In the genomic region with DNA sequence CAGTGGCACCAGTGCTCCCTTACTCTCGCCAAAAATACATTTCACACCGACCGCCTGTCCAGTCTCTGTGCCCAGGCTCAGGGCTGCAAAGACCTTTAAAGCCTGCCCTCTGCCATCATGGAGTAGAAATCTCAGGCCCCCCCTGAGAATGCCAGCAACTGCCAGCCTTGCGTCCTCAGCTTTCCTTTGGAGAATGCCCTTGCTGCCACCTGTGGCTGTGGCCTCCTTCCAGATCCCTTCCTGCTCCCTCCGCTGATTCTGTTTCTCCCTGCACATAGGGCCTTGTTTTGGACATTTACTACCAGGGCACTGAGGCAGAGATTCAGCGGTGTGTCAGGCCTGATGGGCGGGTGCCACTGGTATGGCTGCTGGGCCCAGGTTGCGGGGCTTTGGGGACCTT, we compare ENCODE assay signal across 15 cellular contexts. TPM values are rescaled to one million over a fixed set of nuclear protein-coding genes. Genes with fewer than 3 reads are reported as not detected.
DNase-seq lines count a peak whose midpoint lies in the region; ATAC-seq and TF ChIP-seq lines count a peak whose summit lies in the region.
"Had no signal": no experiment of that assay in that cellular context is flagged by ENCODE, and none has a peak within 500 bp of the region (broad histone marks: within the 10 kb centered on the region; RNA-seq: fewer than 3 reads in every experiment).

No MANE protein-coding gene starts in this region.

- H3K9me3 Mint-ChIP-seq in Caco-2 (ENCODE audit: unreplicated experiment) (no peaks in the 10 kb centered on the region), H9 (no peaks in the 10 kb centered on the region)
- H3K9me3 Mint-ChIP-seq: CD8-positive, alpha-beta T cell had no signal

- no peaks in the 10 kb centered on the region for H3K79me1 ChIP-seq in H9 (ENCODE audit: insufficient read depth, low read depth, low read length, poor library complexity, severe bottlenecking)

- H3K56ac ChIP-seq in H9 (ENCODE audit: insufficient read length, low read depth, low read length), result no peak overlapping the region

- H3K4me1 ChIP-seq in Caco-2 (peaks cover 8% of the 10 kb centered on the region; the same call in 1 of the 2 replicates), H9 (ENCODE audit: insufficient read depth, low read length) (no peaks in the 10 kb centered on the region), psoas muscle (peaks cover 13% of the 10 kb centered on the region), adrenal gland (replicated peaks in 1 of 2) (peaks cover 0 to 6% of the 10 kb centered on the region in 2 donors)

- no peak for TF ChIP-seq POLR2A in adrenal gland (IDR thresholded peaks at IDR 0.05)

- no peak overlapping the region for H2BK120ac ChIP-seq in H9 (ENCODE audit: low read depth, low read length, poor library complexity, severe bottlenecking)

- no peaks in the 10 kb centered on the region for H3K9me3 ChIP-seq in Caco-2
- H3K9me3 ChIP-seq in H9 (ENCODE audit: control insufficient read depth, low read depth, low read length), result no peaks in the 10 kb centered on the region
- no peaks in the 10 kb centered on the region for H3K9me3 ChIP-seq in psoas muscle
- H3K9me3 ChIP-seq in adrenal gland (replicated peaks in 1 of 3), result no peaks in the 10 kb centered on the region
- H3K9me3 ChIP-seq: BLaER1 treated with 17β-estradiol and CSF1 and Interleukin-3, amounts not matched to agents 10 nM and 100 nM had no signal

- TF ChIP-seq CTCF in Caco-2 (IDR thresholded peaks at IDR 0.05; ENCODE audit: insufficient read depth in 1 of 2, low read depth in 1 of 2, low read length in 1 of 2, severe bottlenecking in 1 of 2, unreplicated experiment in 1 of 2) (no peak), H9 (conservative IDR thresholded peaks at IDR 0.05) (no peak), psoas muscle (IDR thresholded peaks at IDR 0.05) (no peak), adrenal gland (IDR thresholded peaks at IDR 0.05) (no peak)

- no peak overlapping the region; the same call in 1 of the 2 replicates for H3K14ac ChIP-seq in H9 (ENCODE audit: insufficient read depth, low read length)

- no peak overlapping the region for H3K4me3 Mint-ChIP-seq in Caco-2 (ENCODE audit: unreplicated experiment)
- H3K4me3 Mint-ChIP-seq in H9, result no peak overlapping the region
- H3K4me3 Mint-ChIP-seq: B cell; CD8-positive, alpha-beta T cell had no signal

- peaks cover 3% of the 10 kb centered on the region for H4K20me1 ChIP-seq in H9 (ENCODE audit: control insufficient read depth, insufficient read depth, insufficient read length)

- no peak overlapping the region for H2AK5ac ChIP-seq in H9 (ENCODE audit: insufficient read length, low read length)

- POLR2A ChIA-PET in Caco-2 (lab: Charles Lee), result no interaction called here

- no peaks in the 10 kb centered on the region for H3K23me2 ChIP-seq in H9 (ENCODE audit: insufficient read length, low read depth, low read length, poor library complexity, severe bottlenecking)

- 0 out of 2 replicates have a peak, but pooled peaks cover 3% of the 10 kb centered on the region for H3K36me3 ChIP-seq in Caco-2 (ENCODE audit: control insufficient read depth, insufficient read depth, low read length)
- H3K36me3 ChIP-seq in psoas muscle (ENCODE audit: insufficient read depth in 1 of 2, low read depth in 1 of 2), result peaks cover 0 to 40% of the 10 kb centered on the region in 2 donors
- H3K36me3 ChIP-seq in adrenal gland (replicated peaks in 1 of 2), result peaks cover 0 to 19% of the 10 kb centered on the region in 2 donors

- intact Hi-C loops in Caco-2 (cut with micrococcal nuclease; ENCODE audit: unreplicated experiment), result no loop called here
- intact Hi-C loops in psoas muscle (cut with DNase I), result loop anchor here in 1 of 2 donors (5.0 kb wide), 1 partner anchor 35 kb away; no protein-coding TSS in a partner anchor
- intact Hi-C loops in adrenal gland (cut with DNase I), result no loop called here

- H3K4ac ChIP-seq in H9 (ENCODE audit: low read depth, low read length), result no peak overlapping the region

- H3K27ac Mint-ChIP-seq in Caco-2 (ENCODE audit: unreplicated experiment) (peak overlapping the region; percentile 6), H9 (peak overlapping the region in 2 of 3 experiments; percentile 12 to 30; a peak in 1 of 7 replicates)
- H3K27ac Mint-ChIP-seq: B cell; CD8-positive, alpha-beta T cell had no signal

- H3K4me3 ChIP-seq in Caco-2 (ENCODE audit: low read depth, low read length), result no peak overlapping the region
- no peak overlapping the region for H3K4me3 ChIP-seq in psoas muscle
- no peak overlapping the region for H3K4me3 ChIP-seq in adrenal gland
- H3K4me3 ChIP-seq: BLaER1 treated with 17β-estradiol and CSF1 and Interleukin-3, amounts not matched to agents 10 nM and 100 nM; GM12878; GM23248 had no signal

- no peak overlapping the region for H2BK12ac ChIP-seq in H9 (ENCODE audit: insufficient read length, low read depth, low read length)

- no peak overlapping the region for H3K9ac ChIP-seq in H9 (ENCODE audit: extremely low read depth, insufficient read length, low read length)
- H3K9ac ChIP-seq: BLaER1 treated with 17β-estradiol and CSF1 and Interleukin-3, amounts not matched to agents 10 nM and 100 nM; GM23248 had no signal

- no peak overlapping the region for H2BK15ac ChIP-seq in H9 (ENCODE audit: low read depth, low read length)

- peaks cover 5% of the 10 kb centered on the region for H3K36me3 Mint-ChIP-seq in Caco-2 (ENCODE audit: insufficient read depth, unreplicated experiment)
- H3K36me3 Mint-ChIP-seq in H9 (ENCODE audit: insufficient read depth in 1 of 3, low read depth in 3 of 3), result no peaks in the 10 kb centered on the region

- no peak overlapping the region for H4K5ac ChIP-seq in H9 (ENCODE audit: insufficient read length, low read depth, low read length)

- ATAC-seq in psoas muscle (peak; percentile 37 to 70 (median 56)), HG03095 (IDR thresholded peaks at IDR 0.05; ENCODE audit: unreplicated experiment) (no peak)
- ATAC-seq: CD8-positive, alpha-beta T cell; GM12878 had no signal

- H3K23ac ChIP-seq in H9 (ENCODE audit: insufficient read length, low read depth, low read length), result no peak overlapping the region

- CTCF ChIA-PET in Caco-2 (lab: Charles Lee), result interaction anchor here (1.1 to 1.8 kb wide), 4 partner anchors 14 to 136 kb away, joined by 3 to 6 read pairs (median 4); no protein-coding TSS in a partner anchor

- WGBS in H9 (ENCODE audit: extremely low coverage, insufficient read length, low lambda C conversion rate), result no CpG with 5 or more reads among the region's 8 CpGs
- 41 to 65% (median 46%) methylated on average over 8 of the region's 8 CpGs for WGBS in psoas muscle, 3 donors
- WGBS in adrenal gland, 4 donors, result 92 to 99% (median 97%) methylated on average over 5 to 8 of the region's 8 CpGs

- no peak overlapping the region for H3K4me2 ChIP-seq in H9 (ENCODE audit: insufficient read depth, insufficient read length, low read length)
- H3K4me2 ChIP-seq: BLaER1 treated with 17β-estradiol and CSF1 and Interleukin-3, amounts not matched to agents 10 nM and 100 nM had no signal

- no peak overlapping the region for H4K8ac ChIP-seq in H9 (replicated peaks; ENCODE audit: insufficient read length, low read depth, low read length)

- BruUV-seq in Caco-2 (replicated peaks; lab: Mats Ljungman, UMichigan), result no TSS peak

- H2BK5ac ChIP-seq in H9 (ENCODE audit: insufficient read length, low read length), result no peak overlapping the region

- H3K4me1 Mint-ChIP-seq in Caco-2 (ENCODE audit: low read depth, unreplicated experiment), result peaks cover 7% of the 10 kb centered on the region
- H3K4me1 Mint-ChIP-seq in H9, result peaks cover 3 to 7% of the 10 kb centered on the region in 2 experiments; a peak in 3 of 4 replicates
- H3K4me1 Mint-ChIP-seq: B cell had no signal

- H2BK20ac ChIP-seq in H9 (ENCODE audit: low read depth, low read length, poor library complexity, severe bottlenecking), result no peak overlapping the region

- no peak overlapping the region for H3K18ac ChIP-seq in H9 (ENCODE audit: insufficient read length, low read depth, low read length)

- H3K27me3 Mint-ChIP-seq in Caco-2 (ENCODE audit: insufficient read depth, unreplicated experiment) (no peaks in the 10 kb centered on the region), H9 (ENCODE audit: low read depth) (no peaks in the 10 kb centered on the region)
- H3K27me3 Mint-ChIP-seq: B cell had no signal

- H4K91ac ChIP-seq in H9 (ENCODE audit: insufficient read length, low read depth, low read length), result no peak overlapping the region

- H3K79me2 ChIP-seq in H9 (ENCODE audit: insufficient read depth, low read length), result no peaks in the 10 kb centered on the region

- no peak overlapping the region for H3K27ac ChIP-seq in H9 (ENCODE audit: insufficient read length, low read depth, low read length)
- peak overlapping the region; percentile 67 for H3K27ac ChIP-seq in psoas muscle
- no peak overlapping the region for H3K27ac ChIP-seq in adrenal gland
- H3K27ac ChIP-seq: BLaER1 treated with 17β-estradiol and CSF1 and Interleukin-3, amounts not matched to agents 10 nM and 100 nM; GM23248 had no signal

- no peak overlapping the region for H2AFZ ChIP-seq in H9 (ENCODE audit: low read length)
- H2AFZ ChIP-seq: GM23248 had no signal

- DNase-seq in Caco-2, result no peak
- no peak for DNase-seq in H9
- peak; percentile 2 for DNase-seq in hepatic stellate cell (ENCODE audit: low spot score)
- no peak for DNase-seq in psoas muscle
- DNase-seq in adrenal gland, result no peak
- no peak for DNase-seq in stimulated activated CD4-positive, alpha-beta T cell treated with anti-CD3 and anti-CD28 coated beads, Interleukin-2, amount 100 ng/mL, for 24 hours
- DNase-seq: CD8-positive, alpha-beta T cell; DMS 273 treated with DMSO at 0.1 percent for 48 hours; DND-41; EL; GM23248 had no signal

- H3T11ph ChIP-seq in H9 (ENCODE audit: low read length), result no peak overlapping the region

- H3K27me3 ChIP-seq in Caco-2 (replicated peaks; ENCODE audit: control insufficient read depth, insufficient read depth, low read length) (no peaks in the 10 kb centered on the region), H9 (ENCODE audit: insufficient read depth, low read length) (no peaks in the 10 kb centered on the region), psoas muscle (ENCODE audit: insufficient read depth in 3 of 3, low read length in 2 of 3) (no peaks in the 10 kb centered on the region), adrenal gland (no peaks in the 10 kb centered on the region)

RNA-seq across cellular contexts. Expression of a gene that starts 13.2 kb away (rescaled TPM):
- total RNA-seq in Caco-2 (2022), result 25.5 and 27.9 TPM in 2 replicates
- total RNA-seq in H9 (2021), result 6.5 and 7.9 TPM in 2 replicates
- total RNA-seq in psoas muscle, result 10 to 100 TPM in 2 of 4 donors, 1 to 10 TPM in 2; 4.9 to 11.0 (median 9.3) TPM
- polyA plus RNA-seq in psoas muscle, result 1 to 10 TPM; 5.7 to 8.0 (median 6.0) TPM
- total RNA-seq in adrenal gland, result 10 to 100 TPM; 17.4 to 33.5 (median 24.6) TPM
- 10 to 100 TPM in 2 of 3 donors, 1 to 10 TPM in 1; 5.2 to 34.8 (median 23.8) TPM for polyA plus RNA-seq in adrenal gland

RNA-seq across cellular contexts. Expression of a gene that starts 28.7 kb away (rescaled TPM):
- total RNA-seq in Caco-2 (2022) (30.3 and 31.1 TPM in 2 replicates), H9 (2021) (45.9 and 49.0 TPM in 2 replicates), psoas muscle (10 to 100 TPM; 16.8 to 33.0 (median 22.6) TPM), adrenal gland (10 to 100 TPM; 18.0 to 30.8 (median 27.6) TPM)
- polyA plus RNA-seq in psoas muscle (10 to 100 TPM in 1 of 3 donors, 1 to 10 TPM in 2; 7.0 to 19.8 (median 8.9) TPM), adrenal gland (10 to 100 TPM in 1 of 3 donors, 1 to 10 TPM in 2; 5.3 to 12.3 (median 8.0) TPM)

RNA-seq across cellular contexts. Expression of a gene that starts 55.7 kb away (rescaled TPM):
- total RNA-seq in Caco-2 (2022), result 88.5 and 90.3 TPM in 2 replicates
- total RNA-seq in H9 (2021), result 51.9 and 54.1 TPM in 2 replicates
- 10 to 100 TPM; 41.7 to 77.8 (median 64.9) TPM for total RNA-seq in psoas muscle
- 10 to 100 TPM; 29.1 to 80.3 (median 41.4) TPM for polyA plus RNA-seq in psoas muscle
- total RNA-seq in adrenal gland, result 100 to 1,000 TPM in 1 of 8 donors, 10 to 100 TPM in 7; 42.3 to 195 (median 66.7) TPM
- 100 to 1,000 TPM in 1 of 3 donors, 10 to 100 TPM in 2; 28.2 to 128 (median 86.2) TPM for polyA plus RNA-seq in adrenal gland

RNA-seq across cellular contexts. Expression of a gene that starts 56.0 kb away (rescaled TPM):
- total RNA-seq in Caco-2 (2022) (387 and 439 TPM in 2 replicates), H9 (2021) (493 and 511 TPM in 2 replicates), psoas muscle (100 to 1,000 TPM; 145 to 178 (median 157) TPM), adrenal gland (100 to 1,000 TPM in 5 of 8 donors, 10 to 100 TPM in 3; 66.2 to 242 (median 160) TPM)
- polyA plus RNA-seq in psoas muscle (100 to 1,000 TPM in 1 of 3 donors, 10 to 100 TPM in 2; 50.0 to 117 (median 59.9) TPM), adrenal gland (100 to 1,000 TPM in 2 of 3 donors, 10 to 100 TPM in 1; 82.1 to 200 (median 101) TPM)
